In the genomic region with DNA sequence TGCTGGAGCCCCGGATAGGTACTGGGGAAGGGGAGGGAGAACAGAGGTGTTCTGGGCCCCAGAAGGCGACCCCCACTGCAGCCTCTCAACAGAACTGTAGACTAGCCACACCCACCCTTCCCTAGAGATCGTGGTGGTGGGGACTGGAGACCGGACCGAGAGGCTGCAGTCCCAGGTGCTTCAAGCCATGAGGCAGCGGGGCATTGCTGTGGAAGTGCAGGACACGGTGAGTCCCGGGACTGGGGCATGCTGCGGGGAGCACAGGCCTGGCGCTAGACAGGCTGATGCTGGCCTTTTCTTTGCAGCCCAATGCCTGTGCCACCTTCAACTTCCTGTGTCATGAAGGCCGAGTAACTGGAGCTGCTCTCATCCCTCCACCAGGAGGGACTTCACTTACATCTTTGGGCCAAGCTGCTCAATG, we compare ENCODE assay signal across 8 cellular contexts. TPM values are rescaled to one million over a fixed set of nuclear protein-coding genes. Genes with fewer than 3 reads are reported as not detected.
DNase-seq lines count a peak whose midpoint lies in the region; ATAC-seq, FAIRE-seq and TF ChIP-seq lines count a peak whose summit lies in the region.

No MANE protein-coding gene starts in this region.

- DNase-seq in KBM-7 (peak; percentile 44), GM12878 (ENCODE audit: low read depth, low spot score) (no peak), mesendoderm (peak; percentile 68), NCI-H128 (lab: John Stamatoyannopoulos, UW; ENCODE audit: unreplicated experiment) (no peak), DMS79 (lab: John Stamatoyannopoulos, UW) (no peak), NCI-H1417 (lab: John Stamatoyannopoulos, UW) (no peak), NCI-H510A treated with DMSO at 0.1 percent for 48 hours (lab: John Stamatoyannopoulos, UW) (no peak)

- no peak overlapping the region for H3K18ac ChIP-seq in mesendoderm (ENCODE audit: low read length)

- no peak for TF ChIP-seq POLR2A in GM12878 (IDR thresholded peaks at IDR 0.05; ENCODE audit: low read depth, low read length)

- H3K9me3 ChIP-seq in GM12878 (replicated peaks; ENCODE audit: control insufficient read depth, insufficient read depth, low read length) = no peaks in the 10 kb centered on the region

- RAD21 ChIA-PET in GM12878 (lab: Charles Lee; ENCODE audit: unreplicated experiment) = interaction anchor here (0.9 to 4.1 kb wide), 5 partner anchors 16 to 81 kb away, joined by 3 to 22 read pairs (median 6); a partner anchor contains a TSS

- H4K8ac ChIP-seq in mesendoderm (ENCODE audit: low read depth, low read length) = no peak overlapping the region

- POLR2A ChIA-PET in GM12878 (lab: Charles Lee) = interaction anchor here (0.6 to 4.3 kb wide), 7 partner anchors 9 to 104 kb away, joined by 3 to 69 read pairs (median 7); a partner anchor contains a TSS

- peak overlapping the region; percentile 55 for H2BK5ac ChIP-seq in mesendoderm (ENCODE audit: low read length)

- H3K79me1 ChIP-seq in mesendoderm (ENCODE audit: low read length) = peaks cover 16% of the 10 kb centered on the region

- H3K4me1 ChIP-seq in GM12878 (ENCODE audit: control insufficient read depth, insufficient read depth, low read length) (peaks cover 16% of the 10 kb centered on the region), mesendoderm (ENCODE audit: control insufficient read depth, low read depth, low read length) (peaks cover 10% of the 10 kb centered on the region)

- H3K36me3 ChIP-seq in GM12878 (ENCODE audit: control insufficient read depth in 2 of 2, insufficient read depth in 2 of 2, low read length in 1 of 2) = peaks cover 19% of the 10 kb centered on the region in 2 experiments
- peaks cover 20% of the 10 kb centered on the region for H3K36me3 ChIP-seq in mesendoderm (ENCODE audit: control insufficient read depth, insufficient read depth, low read length)

- H3K27me3 ChIP-seq in GM12878 (replicated peaks in 1 of 2; ENCODE audit: control insufficient read depth in 2 of 2, insufficient read depth in 2 of 2, low read length in 1 of 2) (no peaks in the 10 kb centered on the region), mesendoderm (ENCODE audit: insufficient read depth, low read length, poor library complexity) (no peaks in the 10 kb centered on the region)

- no peak overlapping the region for H4K5ac ChIP-seq in mesendoderm (ENCODE audit: low read length)

- no peak overlapping the region; the same call in 1 of the 2 replicates for H2AFZ ChIP-seq in GM12878 (ENCODE audit: control insufficient read depth, low read depth, low read length)

- H3K56ac ChIP-seq in mesendoderm (ENCODE audit: low read length) = peak overlapping the region; percentile 100

- no peak for TF ChIP-seq RAD21 in GM12878 (IDR thresholded peaks at IDR 0.05; ENCODE audit: insufficient read depth, low read depth, low read length)

- no peak for ATAC-seq in GM12878

- H3K9ac ChIP-seq in GM12878 (ENCODE audit: control insufficient read depth, insufficient read depth, low read length) (peak overlapping the region; percentile 81), mesendoderm (ENCODE audit: low read length) (peak overlapping the region; percentile 100)

- H4K20me1 ChIP-seq in GM12878 (ENCODE audit: control insufficient read depth, insufficient read depth) = no peaks in the 10 kb centered on the region

- TF ChIP-seq EP300 in GM12878 (IDR thresholded peaks at IDR 0.05; ENCODE audit: borderline replicate concordance in 1 of 2, control insufficient read depth in 1 of 2, low read depth in 2 of 2, low read length in 2 of 2) = no peak

- no peak for FAIRE-seq in GM12878 (lab: Jason Lieb, UNC)

- no peak overlapping the region for H2BK15ac ChIP-seq in mesendoderm (replicated peaks; ENCODE audit: low read depth)

- peak overlapping the region; percentile 98 for H2AK5ac ChIP-seq in mesendoderm (ENCODE audit: low read length)

- under 1% methylated on average over 11 of the region's 11 CpGs for WGBS in GM12878 (ENCODE audit: insufficient coverage, insufficient replicate concordance, low lambda C conversion rate, missing lambda C conversion rate)
- WGBS in mesendoderm (ENCODE audit: extremely low coverage, insufficient coverage, low lambda C conversion rate) = no CpG with 5 or more reads among the region's 11 CpGs

- CTCF ChIA-PET in GM12878 (lab: Yijun Ruan, JAX) = interaction anchor here (0.7 to 5.9 kb wide), 8 partner anchors 9 to 71 kb away, joined by 3 to 83 read pairs (median 14); a partner anchor contains a TSS

- H3K4ac ChIP-seq in mesendoderm (ENCODE audit: low read depth, low read length) = no peak overlapping the region

- SMC1A ChIA-PET in GM12878 (lab: Charles Lee; ENCODE audit: uncharacterized antibody, unreplicated experiment) = interaction anchor here (1.5 to 6.1 kb wide), 4 partner anchors 16 to 135 kb away, joined by 3 to 31 read pairs (median 4); a partner anchor contains a TSS

- no peak for TF ChIP-seq CTCF in C4-2B (conservative IDR thresholded peaks at IDR 0.05)
- TF ChIP-seq CTCF in GM12878 (IDR thresholded peaks at IDR 0.05 in 2 of 3, conservative IDR thresholded peaks at IDR 0.05 in 1 of 3; ENCODE audit: control insufficient read depth in 2 of 3, extremely low read depth in 1 of 3, insufficient read depth in 1 of 3, low read depth in 3 of 3, low read length in 3 of 3) = no peak

- H3K4me3 ChIP-seq in GM12878 (peak overlapping the region; percentile 95), mesendoderm (ENCODE audit: low read length) (peak overlapping the region; percentile 97)

- no TSS peak for BruUV-seq in GM12878 (replicated peaks; lab: Mats Ljungman, UMichigan)

- in situ Hi-C loops in KBM-7 (cut with MboI; ENCODE audit: low pct_unique_long_range_greater_than_20kb, low sequenced_read_pairs) (no loop called here), GM12878 (cut with MboI) (no loop called here)

- H3K4me2 ChIP-seq in GM12878 (ENCODE audit: control insufficient read depth, insufficient read depth) (peak overlapping the region; percentile 89), mesendoderm (ENCODE audit: low read length) (peak overlapping the region; percentile 98)

- H2BK120ac ChIP-seq in mesendoderm (ENCODE audit: low read depth, low read length) = no peak overlapping the region

- peaks cover 56% of the 10 kb centered on the region for H3K79me2 ChIP-seq in GM12878 (ENCODE audit: control insufficient read depth, insufficient read depth, low read length)
- H3K79me2 ChIP-seq in mesendoderm (ENCODE audit: control insufficient read depth, insufficient read depth, low read length) = peaks cover 20% of the 10 kb centered on the region

- H3K27ac ChIP-seq in C4-2B (peak overlapping the region; percentile 98), GM12878 (ENCODE audit: control insufficient read depth, insufficient read depth) (peak overlapping the region; percentile 94), mesendoderm (ENCODE audit: low read depth, low read length) (peak overlapping the region; percentile 1)

- intact Hi-C loops in GM12878 (cut with micrococcal nuclease; ENCODE audit: unreplicated experiment) = loop anchor here (10.0 kb wide), 2 partner anchors 322 to 652 kb away; a partner anchor contains a TSS

- peak overlapping the region; percentile 99 for H3K23ac ChIP-seq in mesendoderm (ENCODE audit: low read length)

RNA-seq across cellular contexts. Expression of a gene that starts 0.8 kb away (rescaled TPM):
- 33.2 and 42.5 TPM in 2 replicates for total RNA-seq in GM12878 (2013; cell fraction: nucleolus; rRNA removed)
- 133 and 136 TPM in 2 replicates for total RNA-seq in GM12878 (2014; rRNA removed)
- total RNA-seq in GM12878 (2014; rRNA removed; fragmentation: Illumina TruSeq; extraction: Trizol) = 34.1 and 37.1 TPM in 2 replicates
- total RNA-seq in GM12878 (2021) = 83.5 and 87.4 TPM in 2 replicates
- polyA plus RNA-seq in GM12878 (2011; ENCODE audit: low read depth) = 16.8 TPM
- 15.4 and 25.4 TPM in 2 replicates for polyA plus RNA-seq in GM12878 (2011; rRNA removed)
- 35.8 and 53.0 TPM in 2 replicates for polyA plus RNA-seq in GM12878 (2011; cell fraction: cytosol; rRNA removed)
- 32.3 and 42.2 TPM in 2 replicates for polyA plus RNA-seq in GM12878 (2011; cell fraction: nucleus; rRNA removed)
- polyA plus RNA-seq in GM12878 (2012) = 65.0 and 79.2 TPM in 2 replicates
- 13.3 and 40.4 TPM in 2 replicates for polyA plus RNA-seq in GM12878 (2014; fragmentation: Illumina TruSeq; extraction: Trizol)
- polyA plus RNA-seq in GM12878 (2014; fragmentation: Nextera tagmentation; extraction: Ambion mirVana) = 10 to 100 TPM; 31.3 to 40.2 TPM
- polyA plus RNA-seq in GM12878 (2014; rRNA removed) = 103 and 121 TPM in 2 replicates
- 100 to 1,000 TPM; 217 to 228 TPM for polyA plus RNA-seq in GM12878 (2016; fragmentation: Nextera tagmentation; extraction: Ambion mirVana)
- polyA minus RNA-seq in GM12878 (2011; rRNA and poly(A)+ RNA removed) = 16.4 and 40.1 TPM in 2 replicates
- 19.6 and 26.5 TPM in 2 replicates for polyA minus RNA-seq in GM12878 (2011; cell fraction: cytosol; rRNA and poly(A)+ RNA removed)
- 33.2 and 63.3 TPM in 2 replicates for polyA minus RNA-seq in GM12878 (2011; cell fraction: nucleus; rRNA and poly(A)+ RNA removed)
- polyA plus RNA-seq in mesendoderm (2013, experiment 1 of 2) = 35.6 TPM
- polyA plus RNA-seq in mesendoderm (2013, experiment 2 of 2) = 35.4 TPM

RNA-seq across cellular contexts. Expression of a gene that starts 4.4 kb away (rescaled TPM):
- 13.2 and 15.2 TPM in 2 replicates for total RNA-seq in GM12878 (2013; cell fraction: nucleolus; rRNA removed)
- total RNA-seq in GM12878 (2014; rRNA removed) = 28.2 and 30.4 TPM in 2 replicates
- 12.2 and 14.9 TPM in 2 replicates for total RNA-seq in GM12878 (2014; rRNA removed; fragmentation: Illumina TruSeq; extraction: Trizol)
- 20.5 and 23.7 TPM in 2 replicates for total RNA-seq in GM12878 (2021)
- polyA plus RNA-seq in GM12878 (2011; ENCODE audit: low read depth) = 18.4 TPM
- 15.6 and 26.3 TPM in 2 replicates for polyA plus RNA-seq in GM12878 (2011; rRNA removed)
- polyA plus RNA-seq in GM12878 (2011; cell fraction: cytosol; rRNA removed) = 43.0 and 43.1 TPM in 2 replicates
- 77.6 and 87.5 TPM in 2 replicates for polyA plus RNA-seq in GM12878 (2011; cell fraction: nucleus; rRNA removed)
- 18.4 and 24.7 TPM in 2 replicates for polyA plus RNA-seq in GM12878 (2012)
- polyA plus RNA-seq in GM12878 (2014; fragmentation: Illumina TruSeq; extraction: Trizol) = 13.8 and 15.7 TPM in 2 replicates
- 10 to 100 TPM; 10.1 to 21.9 TPM for polyA plus RNA-seq in GM12878 (2014; fragmentation: Nextera tagmentation; extraction: Ambion mirVana)
- polyA plus RNA-seq in GM12878 (2014; rRNA removed) = 23.0 and 27.3 TPM in 2 replicates
- 10 to 100 TPM; 21.2 to 26.0 TPM for polyA plus RNA-seq in GM12878 (2016; fragmentation: Nextera tagmentation; extraction: Ambion mirVana)
- 31.2 and 44.4 TPM in 2 replicates for polyA minus RNA-seq in GM12878 (2011; rRNA and poly(A)+ RNA removed)
- polyA minus RNA-seq in GM12878 (2011; cell fraction: cytosol; rRNA and poly(A)+ RNA removed) = 11.9 and 12.6 TPM in 2 replicates
- 21.5 and 34.7 TPM in 2 replicates for polyA minus RNA-seq in GM12878 (2011; cell fraction: nucleus; rRNA and poly(A)+ RNA removed)
- 24.5 TPM for polyA plus RNA-seq in mesendoderm (2013, experiment 1 of 2)
- polyA plus RNA-seq in mesendoderm (2013, experiment 2 of 2) = 25.7 TPM

RNA-seq across cellular contexts. Expression of a gene that starts 6.4 kb away (rescaled TPM):
- total RNA-seq in GM12878 (2013; cell fraction: nucleolus; rRNA removed) = 55.4 and 63.7 TPM in 2 replicates
- 372 and 393 TPM in 2 replicates for total RNA-seq in GM12878 (2014; rRNA removed)
- total RNA-seq in GM12878 (2014; rRNA removed; fragmentation: Illumina TruSeq; extraction: Trizol) = 334 and 349 TPM in 2 replicates
- 308 and 317 TPM in 2 replicates for total RNA-seq in GM12878 (2021)
- 134 TPM for polyA plus RNA-seq in GM12878 (2011; ENCODE audit: low read depth)
- 152 and 190 TPM in 2 replicates for polyA plus RNA-seq in GM12878 (2011; rRNA removed)
- polyA plus RNA-seq in GM12878 (2011; cell fraction: cytosol; rRNA removed) = 208 and 253 TPM in 2 replicates
- polyA plus RNA-seq in GM12878 (2011; cell fraction: nucleus; rRNA removed) = 262 and 292 TPM in 2 replicates
- polyA plus RNA-seq in GM12878 (2012) = 207 and 239 TPM in 2 replicates
- polyA plus RNA-seq in GM12878 (2014; fragmentation: Illumina TruSeq; extraction: Trizol) = 293 and 341 TPM in 2 replicates
- 100 to 1,000 TPM; 386 to 424 TPM for polyA plus RNA-seq in GM12878 (2014; fragmentation: Nextera tagmentation; extraction: Ambion mirVana)
- polyA plus RNA-seq in GM12878 (2014; rRNA removed) = 354 and 382 TPM in 2 replicates
- 100 to 1,000 TPM; 229 to 255 TPM for polyA plus RNA-seq in GM12878 (2016; fragmentation: Nextera tagmentation; extraction: Ambion mirVana)
- polyA minus RNA-seq in GM12878 (2011; rRNA and poly(A)+ RNA removed) = 372 and 405 TPM in 2 replicates
- 143 and 161 TPM in 2 replicates for polyA minus RNA-seq in GM12878 (2011; cell fraction: cytosol; rRNA and poly(A)+ RNA removed)
- polyA minus RNA-seq in GM12878 (2011; cell fraction: nucleus; rRNA and poly(A)+ RNA removed) = 90.9 and 128 TPM in 2 replicates
- 301 TPM for polyA plus RNA-seq in mesendoderm (2013, experiment 1 of 2)
- polyA plus RNA-seq in mesendoderm (2013, experiment 2 of 2) = 302 TPM

RNA-seq across cellular contexts. Expression of a gene that starts 15.6 kb away (rescaled TPM):
- total RNA-seq in GM12878 (2013; cell fraction: nucleolus; rRNA removed) = 194 and 215 TPM in 2 replicates
- total RNA-seq in GM12878 (2014; rRNA removed) = 72.6 and 85.5 TPM in 2 replicates
- total RNA-seq in GM12878 (2014; rRNA removed; fragmentation: Illumina TruSeq; extraction: Trizol) = 57.8 and 59.9 TPM in 2 replicates
- total RNA-seq in GM12878 (2021) = 150 and 169 TPM in 2 replicates
- 121 TPM for polyA plus RNA-seq in GM12878 (2011; ENCODE audit: low read depth)
- 53.5 and 119 TPM in 2 replicates for polyA plus RNA-seq in GM12878 (2011; rRNA removed)
- polyA plus RNA-seq in GM12878 (2011; cell fraction: cytosol; rRNA removed) = 133 and 171 TPM in 2 replicates
- polyA plus RNA-seq in GM12878 (2011; cell fraction: nucleus; rRNA removed) = 1,270 and 1,449 TPM in 2 replicates
- 156 and 221 TPM in 2 replicates for polyA plus RNA-seq in GM12878 (2012)
- polyA plus RNA-seq in GM12878 (2014; fragmentation: Illumina TruSeq; extraction: Trizol) = 60.4 and 105 TPM in 2 replicates
- polyA plus RNA-seq in GM12878 (2014; fragmentation: Nextera tagmentation; extraction: Ambion mirVana) = 10 to 100 TPM; 21.3 to 24.1 TPM
- polyA plus RNA-seq in GM12878 (2014; rRNA removed) = 126 and 141 TPM in 2 replicates
- polyA plus RNA-seq in GM12878 (2016; fragmentation: Nextera tagmentation; extraction: Ambion mirVana) = 100 to 1,000 TPM; 110 to 116 TPM
- polyA minus RNA-seq in GM12878 (2011; rRNA and poly(A)+ RNA removed) = 115 and 118 TPM in 2 replicates
- 32.7 and 37.9 TPM in 2 replicates for polyA minus RNA-seq in GM12878 (2011; cell fraction: cytosol; rRNA and poly(A)+ RNA removed)
- polyA minus RNA-seq in GM12878 (2011; cell fraction: nucleus; rRNA and poly(A)+ RNA removed) = 59.1 and 87.9 TPM in 2 replicates
- 73.5 TPM for polyA plus RNA-seq in mesendoderm (2013, experiment 1 of 2)
- 74.2 TPM for polyA plus RNA-seq in mesendoderm (2013, experiment 2 of 2)

RNA-seq across cellular contexts. Expression of a gene that starts 32.7 kb away (rescaled TPM):
- 81.4 and 96.2 TPM in 2 replicates for total RNA-seq in GM12878 (2013; cell fraction: nucleolus; rRNA removed)
- 27.1 and 31.1 TPM in 2 replicates for total RNA-seq in GM12878 (2014; rRNA removed)
- 13.6 and 13.7 TPM in 2 replicates for total RNA-seq in GM12878 (2014; rRNA removed; fragmentation: Illumina TruSeq; extraction: Trizol)
- 24.4 and 28.6 TPM in 2 replicates for total RNA-seq in GM12878 (2021)
- 8.2 TPM for polyA plus RNA-seq in GM12878 (2011; ENCODE audit: low read depth)
- polyA plus RNA-seq in GM12878 (2011; rRNA removed) = 15.8 and 23.6 TPM in 2 replicates
- 23.6 and 35.3 TPM in 2 replicates for polyA plus RNA-seq in GM12878 (2011; cell fraction: cytosol; rRNA removed)
- 153 and 183 TPM in 2 replicates for polyA plus RNA-seq in GM12878 (2011; cell fraction: nucleus; rRNA removed)
- polyA plus RNA-seq in GM12878 (2012) = 16.8 and 20.6 TPM in 2 replicates
- polyA plus RNA-seq in GM12878 (2014; fragmentation: Illumina TruSeq; extraction: Trizol) = 5.3 and 9.7 TPM in 2 replicates
- polyA plus RNA-seq in GM12878 (2014; fragmentation: Nextera tagmentation; extraction: Ambion mirVana) = 1 to 10 TPM in 1 of 2 experiments, under 1 TPM in 1; 0.76 to 6.5 TPM
- polyA plus RNA-seq in GM12878 (2014; rRNA removed) = 28.7 and 28.8 TPM in 2 replicates
- 10 to 100 TPM; 22.7 to 23.1 TPM for polyA plus RNA-seq in GM12878 (2016; fragmentation: Nextera tagmentation; extraction: Ambion mirVana)
- 33.9 and 57.0 TPM in 2 replicates for polyA minus RNA-seq in GM12878 (2011; rRNA and poly(A)+ RNA removed)
- 22.1 and 39.0 TPM in 2 replicates for polyA minus RNA-seq in GM12878 (2011; cell fraction: cytosol; rRNA and poly(A)+ RNA removed)
- 65.0 and 89.6 TPM in 2 replicates for polyA minus RNA-seq in GM12878 (2011; cell fraction: nucleus; rRNA and poly(A)+ RNA removed)
- polyA plus RNA-seq in mesendoderm (2013, experiment 1 of 2) = 6.9 TPM
- polyA plus RNA-seq in mesendoderm (2013, experiment 2 of 2) = 6.6 TPM

Comparison
In these comparisons a context has a peak if more than half of its experiments do, and no peak if none do; other contexts are left out.
1. H3K27ac ChIP-seq: peak in every context shown above with its lines; median percentile 98 in C4-2B; 94 in GM12878; 1 in mesendoderm.
2. DNase-seq: peak in KBM-7 (single experiment) and mesendoderm (single experiment); none in GM12878 (single experiment), NCI-H128 (single experiment), DMS79 (single experiment), NCI-H1417 (0 of 3) and NCI-H510A treated with DMSO at 0.1 percent for 48 hours (single experiment).